Comparison of ENCODE assay signal across 30 cellular contexts in the genomic region with DNA sequence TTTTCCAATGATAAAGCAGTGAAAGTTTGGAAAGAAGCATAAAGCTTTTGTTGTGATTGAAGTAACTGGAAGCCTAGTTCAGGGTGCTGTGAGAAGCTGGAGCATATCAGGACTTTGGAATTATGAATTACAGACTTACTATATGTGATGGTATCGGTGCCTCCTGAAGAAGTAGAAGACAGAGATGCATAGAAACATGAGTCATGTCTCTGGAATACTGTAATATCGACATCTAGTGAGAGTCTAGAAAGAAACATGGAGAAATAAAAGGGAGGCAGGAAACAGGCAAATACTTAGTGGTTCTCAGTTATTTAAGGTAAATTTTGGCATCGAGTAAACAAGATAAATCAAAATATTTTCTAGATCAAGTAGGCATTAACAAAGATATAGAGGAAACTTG.
A peak's percentile ranks its signal among the peaks of the same experiment; 100 is the strongest.
DNase-seq lines count a peak whose midpoint lies in the region; ATAC-seq and TF ChIP-seq lines count a peak whose summit lies in the region.
"Had no signal": no experiment of that assay in that cellular context is flagged by ENCODE, and none has a peak within 500 bp of the region (broad histone marks: within the 10 kb centered on the region; RNA-seq: fewer than 3 reads in every experiment).

No MANE protein-coding gene starts in this region.

- H3K4me3 Mint-ChIP-seq in MCF 10A (ENCODE audit: unreplicated experiment) (no peak overlapping the region), WTC11 (no peak overlapping the region), nephron progenitor cell (no peak overlapping the region)
- H3K4me3 Mint-ChIP-seq in activated T-helper 2 cell treated with anti-CD3 and anti-CD28 coated beads, Interferon-gamma antibody, Interleukin-2, Interleukin-4, amounts not matched to agents 10 μg/mL and 5 μg/mL and 100 μg/mL, durations not matched to agents 14 hours and 24 hours and 36 hours (ENCODE audit: low read depth): no peak overlapping the region
- H3K4me3 Mint-ChIP-seq: activated CD4-positive, alpha-beta memory T cell treated with anti-CD3 and anti-CD28 coated beads, Interleukin-2, amount 10 ng/mL, durations not matched to agents 7 days and 5 days; activated T-helper 17 cell treated with anti-CD3 and anti-CD28 coated beads, Interleukin-2, amount 50 U/mL, for 72 hours; CD4-positive, alpha-beta T cell; natural killer cell treated with Interleukin-12 subunit alpha and Interleukin-12 subunit beta and Interleukin-15 and Interleukin-18, amount 100 ng/mL, for 72 hours had no signal

- no peaks in the 10 kb centered on the region for H3K27me3 ChIP-seq in breast epithelium
- H3K27me3 ChIP-seq: ascending aorta, pancreas, SJCRH30, stomach, tibial artery had no signal

- intact Hi-C loops in MCF 10A (cut with micrococcal nuclease) (no loop called here), breast epithelium (cut with DNase I; ENCODE audit: low total_unique reads) (no loop called here)
- intact Hi-C loops in activated T-helper 2 cell treated with anti-CD3 and anti-CD28 coated beads, Interferon-gamma antibody, Interleukin-2, Interleukin-4, amounts not matched to agents 10 μg/mL and 5 μg/mL and 100 μg/mL, durations not matched to agents 14 hours and 24 hours and 36 hours (cut with micrococcal nuclease): no loop called here

- peaks cover 19% of the 10 kb centered on the region for H3K36me3 Mint-ChIP-seq in MCF 10A (ENCODE audit: insufficient read depth, unreplicated experiment)
- H3K36me3 Mint-ChIP-seq in WTC11: no peaks in the 10 kb centered on the region
- peaks cover 5% of the 10 kb centered on the region for H3K36me3 Mint-ChIP-seq in nephron progenitor cell (ENCODE audit: low read depth)
- H3K36me3 Mint-ChIP-seq in activated T-helper 2 cell treated with anti-CD3 and anti-CD28 coated beads, Interferon-gamma antibody, Interleukin-2, Interleukin-4, amounts not matched to agents 10 μg/mL and 5 μg/mL and 100 μg/mL, durations not matched to agents 14 hours and 24 hours and 36 hours (ENCODE audit: low read depth): no peaks in the 10 kb centered on the region
- H3K36me3 Mint-ChIP-seq: activated naive CD4-positive, alpha-beta T cell treated with anti-CD3 and anti-CD28 coated beads, Interleukin-2, amount 50 U/mL, for 72 hours; natural killer cell treated with Interleukin-12 subunit alpha and Interleukin-12 subunit beta and Interleukin-15 and Interleukin-18, amount 100 ng/mL, for 72 hours had no signal

- peaks cover 18% of the 10 kb centered on the region for H3K4me1 Mint-ChIP-seq in MCF 10A (ENCODE audit: insufficient read depth, unreplicated experiment)
- peaks cover 2% of the 10 kb centered on the region for H3K4me1 Mint-ChIP-seq in WTC11
- H3K4me1 Mint-ChIP-seq in nephron progenitor cell: peaks cover 3% of the 10 kb centered on the region
- H3K4me1 Mint-ChIP-seq in activated T-helper 2 cell treated with anti-CD3 and anti-CD28 coated beads, Interferon-gamma antibody, Interleukin-2, Interleukin-4, amounts not matched to agents 10 μg/mL and 5 μg/mL and 100 μg/mL, durations not matched to agents 14 hours and 24 hours and 36 hours (ENCODE audit: low read depth): peaks cover 5% of the 10 kb centered on the region

- POLR2A ChIA-PET in MCF 10A (lab: Yijun Ruan, JAX) (interaction anchor here (1.8 to 3.8 kb wide), 2 partner anchors 14 to 103 kb away, joined by 5 to 17 read pairs; partner anchors contain the start of gene CAMTA1), WTC11 (lab: Charles Lee) (no interaction called here)

- TF ChIP-seq CTCF in MCF 10A (IDR thresholded peaks at IDR 0.05; ENCODE audit: unreplicated experiment) (no peak), breast epithelium (IDR thresholded peaks at IDR 0.05) (no peak), WTC11 (IDR thresholded peaks at IDR 0.05) (no peak), choroid plexus epithelial cell (conservative IDR thresholded peaks at IDR 0.05; ENCODE audit: low read depth, low read length) (peak; percentile 33), nephron progenitor cell (IDR thresholded peaks at IDR 0.05) (no peak)

- no peaks in the 10 kb centered on the region for H3K36me3 ChIP-seq in breast epithelium
- H3K36me3 ChIP-seq: pancreas, SJCRH30, tibial artery had no signal

- no peaks in the 10 kb centered on the region for H3K9me3 ChIP-seq in breast epithelium
- H3K9me3 ChIP-seq: ascending aorta, pancreas, SJCRH30, stomach, tibial artery had no signal

- H3K27me3 Mint-ChIP-seq in MCF 10A (ENCODE audit: insufficient read depth, unreplicated experiment) (no peaks in the 10 kb centered on the region), WTC11 (ENCODE audit: low read depth) (no peaks in the 10 kb centered on the region), nephron progenitor cell (ENCODE audit: low read depth, poor library complexity) (no peaks in the 10 kb centered on the region)
- H3K27me3 Mint-ChIP-seq in activated T-helper 2 cell treated with anti-CD3 and anti-CD28 coated beads, Interferon-gamma antibody, Interleukin-2, Interleukin-4, amounts not matched to agents 10 μg/mL and 5 μg/mL and 100 μg/mL, durations not matched to agents 14 hours and 24 hours and 36 hours (ENCODE audit: low read depth): no peaks in the 10 kb centered on the region
- H3K27me3 Mint-ChIP-seq: activated CD4-positive, alpha-beta memory T cell treated with anti-CD3 and anti-CD28 coated beads, Interleukin-2, amount 10 ng/mL, durations not matched to agents 7 days and 5 days; activated T-helper 17 cell treated with anti-CD3 and anti-CD28 coated beads, Interleukin-2, amount 50 U/mL, for 72 hours; CD4-positive, alpha-beta T cell; natural killer cell treated with Interleukin-12 subunit alpha and Interleukin-12 subunit beta and Interleukin-15 and Interleukin-18, amount 100 ng/mL, for 72 hours had no signal

- TF ChIP-seq POLR2A in breast epithelium (IDR thresholded peaks at IDR 0.05): no peak

- peaks cover 0 to 8% of the 10 kb centered on the region in 2 donors for H3K4me1 ChIP-seq in breast epithelium
- H3K4me1 ChIP-seq: SJCRH30 had no signal

- H3K4me3 ChIP-seq in breast epithelium (no peak overlapping the region), choroid plexus epithelial cell (ENCODE audit: low read depth, low read length) (no peak overlapping the region)
- H3K4me3 ChIP-seq: ascending aorta, pancreas, SJCRH30, stomach, tibial artery had no signal

- H3K27ac ChIP-seq in breast epithelium: no peak overlapping the region
- H3K27ac ChIP-seq: 22Rv1, ascending aorta, pancreas, SJCRH30, stomach, tibial artery had no signal

- BruUV-seq in MCF 10A (replicated peaks; lab: Mats Ljungman, UMichigan): no TSS peak

- CTCF ChIA-PET in MCF 10A (lab: Yijun Ruan, JAX): interaction anchor here (0.8 to 4.3 kb wide), 8 partner anchors 8 to 182 kb away, joined by 4 to 23 read pairs (median 5); no protein-coding TSS in a partner anchor
- CTCF ChIA-PET in WTC11 (lab: Charles Lee): no interaction called here

- H3K27ac Mint-ChIP-seq in MCF 10A (ENCODE audit: low read depth, unreplicated experiment) (peak overlapping the region; percentile 11), WTC11 (0 out of 2 replicates have a peak overlapping the region, but pooled peaks have one; percentile 63), nephron progenitor cell (peak overlapping the region; percentile 4)
- no peak overlapping the region for H3K27ac Mint-ChIP-seq in activated T-helper 2 cell treated with anti-CD3 and anti-CD28 coated beads, Interferon-gamma antibody, Interleukin-2, Interleukin-4, amounts not matched to agents 10 μg/mL and 5 μg/mL and 100 μg/mL, durations not matched to agents 14 hours and 24 hours and 36 hours
- H3K27ac Mint-ChIP-seq: activated CD4-positive, alpha-beta memory T cell treated with anti-CD3 and anti-CD28 coated beads, Interleukin-2, amount 10 ng/mL, durations not matched to agents 7 days and 5 days; activated naive CD4-positive, alpha-beta T cell treated with anti-CD3 and anti-CD28 coated beads, Interleukin-2, amount 50 U/mL, for 72 hours; activated T-helper 17 cell treated with anti-CD3 and anti-CD28 coated beads, Interleukin-2, amount 50 U/mL, for 72 hours; CD4-positive, alpha-beta T cell; natural killer cell treated with Interleukin-12 subunit alpha and Interleukin-12 subunit beta and Interleukin-15 and Interleukin-18, amount 100 ng/mL, for 72 hours had no signal

- DNase-seq in MCF 10A (ENCODE audit: unreplicated experiment): no peak
- DNase-seq in breast epithelium (ENCODE audit: low spot score in 2 of 2): no peak
- DNase-seq in WTC11 (ENCODE audit: low spot score): no peak
- peak; percentile 64 for DNase-seq in choroid plexus epithelial cell (ENCODE audit: low read depth)
- DNase-seq in nephron progenitor cell: no peak
- no peak for DNase-seq in activated T-helper 2 cell treated with anti-CD3 and anti-CD28 coated beads, Interferon-gamma antibody, Interleukin-2, Interleukin-4, amounts not matched to agents 10 μg/mL and 5 μg/mL and 100 μg/mL, durations not matched to agents 14 hours and 24 hours and 36 hours (ENCODE audit: low spot score)
- DNase-seq in NCI-H2171 (lab: John Stamatoyannopoulos, UW): no peak
- DNase-seq: activated CD4-positive, alpha-beta memory T cell treated with anti-CD3 and anti-CD28 coated beads, Interleukin-2, amount 10 ng/mL, durations not matched to agents 7 days and 5 days; activated CD4-positive, alpha-beta T cell treated with anti-CD3 and anti-CD28 coated beads for 1 hour; activated CD8-positive, alpha-beta memory T cell treated with anti-CD3 and anti-CD28 coated beads, Interleukin-2, amount 50 U/mL, for 48 hours; AML-193; CD4-positive, alpha-beta T cell; effector memory CD4-positive, alpha-beta T cell; islet precursor cell; NCI-H1092; NCI-H187; NCI-H748 treated with DMSO at 0.1 percent for 48 hours; pancreas; retina; SJCRH30; small intestine; stomach; T-helper 1 cell; tibial artery had no signal

- ATAC-seq in WTC11: no peak
- ATAC-seq in GM21360 (IDR thresholded peaks at IDR 0.05; ENCODE audit: unreplicated experiment): no peak
- ATAC-seq: activated naive CD4-positive, alpha-beta T cell treated with anti-CD3 and anti-CD28 coated beads, Interleukin-2, amount 50 U/mL, for 72 hours; activated T-helper 17 cell treated with anti-CD3 and anti-CD28 coated beads, Interleukin-2, amount 50 U/mL, for 72 hours; natural killer cell treated with Interleukin-12 subunit alpha and Interleukin-12 subunit beta and Interleukin-15 and Interleukin-18, amount 100 ng/mL, for 72 hours; pancreas had no signal

- no peaks in the 10 kb centered on the region for H3K9me3 Mint-ChIP-seq in MCF 10A (ENCODE audit: unreplicated experiment)
- H3K9me3 Mint-ChIP-seq in WTC11: no peaks in the 10 kb centered on the region
- no peaks in the 10 kb centered on the region for H3K9me3 Mint-ChIP-seq in nephron progenitor cell
- H3K9me3 Mint-ChIP-seq in activated T-helper 2 cell treated with anti-CD3 and anti-CD28 coated beads, Interferon-gamma antibody, Interleukin-2, Interleukin-4, amounts not matched to agents 10 μg/mL and 5 μg/mL and 100 μg/mL, durations not matched to agents 14 hours and 24 hours and 36 hours: no peaks in the 10 kb centered on the region
- H3K9me3 Mint-ChIP-seq: activated CD4-positive, alpha-beta memory T cell treated with anti-CD3 and anti-CD28 coated beads, Interleukin-2, amount 10 ng/mL, durations not matched to agents 7 days and 5 days; activated naive CD4-positive, alpha-beta T cell treated with anti-CD3 and anti-CD28 coated beads, Interleukin-2, amount 50 U/mL, for 72 hours; activated T-helper 17 cell treated with anti-CD3 and anti-CD28 coated beads, Interleukin-2, amount 50 U/mL, for 72 hours; CD4-positive, alpha-beta T cell; natural killer cell treated with Interleukin-12 subunit alpha and Interleukin-12 subunit beta and Interleukin-15 and Interleukin-18, amount 100 ng/mL, for 72 hours had no signal
